In the genomic region with DNA sequence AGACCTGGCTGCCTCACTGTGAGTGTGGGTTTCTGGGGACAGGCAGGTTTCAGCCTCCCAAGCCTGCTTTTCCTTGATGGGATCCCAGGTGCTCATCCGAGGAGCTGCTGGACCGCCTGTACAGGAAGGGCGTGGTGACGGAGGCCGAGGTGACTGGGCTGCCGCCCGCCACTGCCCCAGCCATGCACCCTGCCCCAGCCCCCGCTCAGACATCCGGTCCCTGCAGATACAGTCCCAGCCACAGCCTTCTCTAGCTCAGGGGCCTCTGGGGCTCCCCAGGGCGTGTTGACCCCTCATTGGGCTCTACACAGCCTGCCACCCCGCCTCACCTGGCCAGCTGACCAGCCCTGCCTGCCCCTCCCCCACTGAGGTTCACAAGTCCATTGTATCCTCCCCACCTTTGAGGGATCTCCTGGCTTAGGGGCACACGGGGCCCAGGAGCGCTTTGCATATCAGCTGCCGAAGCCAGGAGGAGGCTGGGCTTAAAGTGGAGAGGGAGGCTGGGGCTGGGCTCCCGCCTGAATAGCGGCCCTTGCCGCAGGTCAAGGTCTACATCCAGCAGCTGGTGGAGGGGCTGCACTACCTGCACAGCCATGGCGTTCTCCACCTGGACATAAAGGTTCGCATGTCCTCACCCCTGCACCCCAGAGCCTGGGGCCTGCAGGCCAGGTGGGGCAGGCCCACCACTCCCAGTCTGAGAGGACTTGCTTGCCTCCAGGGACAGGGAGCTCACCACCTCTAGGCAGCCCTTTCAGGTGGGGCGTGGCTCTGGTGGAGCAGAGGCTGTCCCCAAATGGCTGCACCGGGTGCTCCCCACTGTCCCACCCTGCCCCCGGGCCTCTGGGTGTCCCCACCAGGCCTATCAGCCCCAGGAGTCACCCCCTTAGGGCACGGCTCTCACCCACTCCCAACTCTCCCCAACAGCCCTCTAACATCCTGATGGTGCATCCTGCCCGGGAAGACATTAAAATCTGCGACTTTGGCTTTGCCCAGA, we compare ENCODE assay signal across 1 cellular context.
TF ChIP-seq lines count a peak whose summit lies in the region.

No MANE protein-coding gene starts in this region.

TF ChIP-seq in K562, 482 proteins besides CTCF, POLR2A, EP300 and RAD21 (continued from another document and continues in another):
- TF ChIP-seq, protein P1, sequence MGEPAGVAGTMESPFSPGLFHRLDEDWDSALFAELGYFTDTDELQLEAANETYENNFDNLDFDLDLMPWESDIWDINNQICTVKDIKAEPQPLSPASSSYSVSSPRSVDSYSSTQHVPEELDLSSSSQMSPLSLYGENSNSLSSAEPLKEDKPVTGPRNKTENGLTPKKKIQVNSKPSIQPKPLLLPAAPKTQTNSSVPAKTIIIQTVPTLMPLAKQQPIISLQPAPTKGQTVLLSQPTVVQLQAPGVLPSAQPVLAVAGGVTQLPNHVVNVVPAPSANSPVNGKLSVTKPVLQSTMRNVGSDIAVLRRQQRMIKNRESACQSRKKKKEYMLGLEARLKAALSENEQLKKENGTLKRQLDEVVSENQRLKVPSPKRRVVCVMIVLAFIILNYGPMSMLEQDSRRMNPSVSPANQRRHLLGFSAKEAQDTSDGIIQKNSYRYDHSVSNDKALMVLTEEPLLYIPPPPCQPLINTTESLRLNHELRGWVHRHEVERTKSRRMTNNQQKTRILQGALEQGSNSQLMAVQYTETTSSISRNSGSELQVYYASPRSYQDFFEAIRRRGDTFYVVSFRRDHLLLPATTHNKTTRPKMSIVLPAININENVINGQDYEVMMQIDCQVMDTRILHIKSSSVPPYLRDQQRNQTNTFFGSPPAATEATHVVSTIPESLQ (CRISPR knock-in tag; IDR thresholded peaks at IDR 0.05): 0 out of 2 replicates have a peak, but pooled peaks have one; percentile 4
- TF ChIP-seq KLF1 (tag; IDR thresholded peaks at IDR 0.05) (peak; percentile 77; the same call in 1 of the 2 replicates), SMAD4 (CRISPR knock-in tag; conservative IDR thresholded peaks at IDR 0.05) (peak; percentile 98), CCAR2 (IDR thresholded peaks at IDR 0.05; ENCODE audit: low read depth, low read length) (no peak), RBFOX2 (IDR thresholded peaks at IDR 0.05; ENCODE audit: low read depth, low read length) (peak; percentile 84), ETS2 (tag; IDR thresholded peaks at IDR 0.05; ENCODE audit: borderline replicate concordance, poor library complexity, severe bottlenecking) (peak; percentile 81), ZEB2 (IDR thresholded peaks at IDR 0.05) (peak; percentile 92), CBFA2T2 (conservative IDR thresholded peaks at IDR 0.05) (peak; percentile 61), TRIM28 (IDR thresholded peaks at IDR 0.05) (peak; percentile 48; the same call in 1 of the 2 replicates), ELF2 (CRISPR knock-in tag; IDR thresholded peaks at IDR 0.05) (peak; percentile 41; the same call in 1 of the 2 replicates), ZNF174 (CRISPR knock-in tag; IDR thresholded peaks at IDR 0.05) (no peak), FOXA3 (CRISPR knock-in tag; conservative IDR thresholded peaks at IDR 0.05 in 1 of 2, IDR thresholded peaks at IDR 0.05 in 1 of 2) (peak in 1 of 2 experiments; percentile 24; a peak in 1 of 4 replicates), SRSF1 (IDR thresholded peaks at IDR 0.05; ENCODE audit: low read depth, low read length) (no peak), PHB (CRISPR knock-in tag; IDR thresholded peaks at IDR 0.05) (peak; percentile 82; the same call in 1 of the 2 replicates), GATAD2A (IDR thresholded peaks at IDR 0.05) (peak; percentile 96), HIVEP1 (CRISPR knock-in tag; IDR thresholded peaks at IDR 0.05) (0 out of 2 replicates have a peak, but pooled peaks have one; percentile 11), CBX1 (IDR thresholded peaks at IDR 0.05; ENCODE audit: low read depth) (peak; percentile 98), MXI1 (IDR thresholded peaks at IDR 0.05; ENCODE audit: low read depth, low read length) (no peak), ZNF311 (CRISPR knock-in tag; IDR thresholded peaks at IDR 0.05) (0 out of 2 replicates have a peak, but pooled peaks have one; percentile 46), ZNF584 (CRISPR knock-in tag; IDR thresholded peaks at IDR 0.05; ENCODE audit: low read depth) (peak; percentile 65; the same call in 1 of the 2 replicates), ZNF133 (CRISPR knock-in tag; IDR thresholded peaks at IDR 0.05) (0 out of 2 replicates have a peak, but pooled peaks have one; percentile 59), STAT5A (IDR thresholded peaks at IDR 0.05; ENCODE audit: borderline replicate concordance, low read length) (no peak), NR2F6 (CRISPR knock-in tag; IDR thresholded peaks at IDR 0.05) (peak; percentile 76; the same call in 1 of the 2 replicates), GTF2A2 (tag; IDR thresholded peaks at IDR 0.05) (0 out of 2 replicates have a peak, but pooled peaks have one; percentile 57), ARID1B (IDR thresholded peaks at IDR 0.05) (peak; percentile 82), HDAC1 (IDR thresholded peaks at IDR 0.05) (peak in 1 of 2 experiments; percentile 56; a peak in 2 of 4 replicates)
- TF ChIP-seq, protein P2, sequence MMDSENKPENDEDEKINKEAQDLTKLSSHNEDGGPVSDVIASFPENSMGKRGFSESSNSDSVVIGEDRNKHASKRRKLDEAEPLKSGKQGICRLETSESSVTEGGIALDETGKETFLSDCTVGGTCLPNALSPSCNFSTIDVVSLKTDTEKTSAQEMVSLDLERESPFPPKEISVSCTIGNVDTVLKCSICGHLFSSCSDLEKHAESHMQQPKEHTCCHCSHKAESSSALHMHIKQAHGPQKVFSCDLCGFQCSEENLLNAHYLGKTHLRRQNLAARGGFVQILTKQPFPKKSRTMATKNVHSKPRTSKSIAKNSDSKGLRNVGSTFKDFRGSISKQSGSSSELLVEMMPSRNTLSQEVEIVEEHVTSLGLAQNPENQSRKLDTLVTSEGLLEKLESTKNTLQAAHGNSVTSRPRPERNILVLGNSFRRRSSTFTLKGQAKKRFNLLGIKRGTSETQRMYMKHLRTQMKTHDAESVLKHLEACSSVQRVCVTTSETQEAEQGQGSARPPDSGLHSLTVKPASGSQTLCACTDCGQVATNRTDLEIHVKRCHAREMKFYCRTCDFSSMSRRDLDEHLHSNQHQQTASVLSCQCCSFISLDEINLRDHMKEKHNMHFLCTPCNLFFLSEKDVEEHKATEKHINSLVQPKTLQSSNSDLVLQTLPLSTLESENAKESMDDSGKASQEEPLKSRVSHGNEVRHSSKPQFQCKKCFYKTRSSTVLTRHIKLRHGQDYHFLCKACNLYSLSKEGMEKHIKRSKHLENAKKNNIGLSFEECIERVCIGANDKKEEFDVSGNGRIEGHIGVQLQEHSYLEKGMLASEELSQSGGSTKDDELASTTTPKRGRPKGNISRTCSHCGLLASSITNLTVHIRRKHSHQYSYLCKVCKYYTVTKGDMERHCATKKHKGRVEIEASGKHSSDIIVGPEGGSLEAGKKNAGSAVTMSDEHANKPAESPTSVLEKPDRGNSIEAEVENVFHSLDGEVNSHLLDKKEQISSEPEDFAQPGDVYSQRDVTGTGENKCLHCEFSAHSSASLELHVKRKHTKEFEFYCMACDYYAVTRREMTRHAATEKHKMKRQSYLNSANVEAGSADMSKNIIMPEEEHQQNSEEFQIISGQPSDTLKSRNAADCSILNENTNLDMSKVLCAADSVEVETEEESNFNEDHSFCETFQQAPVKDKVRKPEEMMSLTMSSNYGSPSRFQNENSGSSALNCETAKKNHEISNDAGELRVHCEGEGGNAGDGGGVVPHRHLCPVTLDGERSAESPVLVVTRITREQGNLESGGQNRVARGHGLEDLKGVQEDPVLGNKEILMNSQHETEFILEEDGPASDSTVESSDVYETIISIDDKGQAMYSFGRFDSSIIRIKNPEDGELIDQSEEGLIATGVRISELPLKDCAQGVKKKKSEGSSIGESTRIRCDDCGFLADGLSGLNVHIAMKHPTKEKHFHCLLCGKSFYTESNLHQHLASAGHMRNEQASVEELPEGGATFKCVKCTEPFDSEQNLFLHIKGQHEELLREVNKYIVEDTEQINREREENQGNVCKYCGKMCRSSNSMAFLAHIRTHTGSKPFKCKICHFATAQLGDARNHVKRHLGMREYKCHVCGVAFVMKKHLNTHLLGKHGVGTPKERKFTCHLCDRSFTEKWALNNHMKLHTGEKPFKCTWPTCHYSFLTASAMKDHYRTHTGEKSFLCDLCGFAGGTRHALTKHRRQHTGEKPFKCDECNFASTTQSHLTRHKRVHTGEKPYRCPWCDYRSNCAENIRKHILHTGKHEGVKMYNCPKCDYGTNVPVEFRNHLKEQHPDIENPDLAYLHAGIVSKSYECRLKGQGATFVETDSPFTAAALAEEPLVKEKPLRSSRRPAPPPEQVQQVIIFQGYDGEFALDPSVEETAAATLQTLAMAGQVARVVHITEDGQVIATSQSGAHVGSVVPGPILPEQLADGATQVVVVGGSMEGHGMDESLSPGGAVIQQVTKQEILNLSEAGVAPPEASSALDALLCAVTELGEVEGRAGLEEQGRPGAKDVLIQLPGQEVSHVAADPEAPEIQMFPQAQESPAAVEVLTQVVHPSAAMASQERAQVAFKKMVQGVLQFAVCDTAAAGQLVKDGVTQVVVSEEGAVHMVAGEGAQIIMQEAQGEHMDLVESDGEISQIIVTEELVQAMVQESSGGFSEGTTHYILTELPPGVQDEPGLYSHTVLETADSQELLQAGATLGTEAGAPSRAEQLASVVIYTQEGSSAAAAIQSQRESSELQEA (IDR thresholded peaks at IDR 0.05; ENCODE audit: low read depth): peak; percentile 88
- TF ChIP-seq, protein P3, sequence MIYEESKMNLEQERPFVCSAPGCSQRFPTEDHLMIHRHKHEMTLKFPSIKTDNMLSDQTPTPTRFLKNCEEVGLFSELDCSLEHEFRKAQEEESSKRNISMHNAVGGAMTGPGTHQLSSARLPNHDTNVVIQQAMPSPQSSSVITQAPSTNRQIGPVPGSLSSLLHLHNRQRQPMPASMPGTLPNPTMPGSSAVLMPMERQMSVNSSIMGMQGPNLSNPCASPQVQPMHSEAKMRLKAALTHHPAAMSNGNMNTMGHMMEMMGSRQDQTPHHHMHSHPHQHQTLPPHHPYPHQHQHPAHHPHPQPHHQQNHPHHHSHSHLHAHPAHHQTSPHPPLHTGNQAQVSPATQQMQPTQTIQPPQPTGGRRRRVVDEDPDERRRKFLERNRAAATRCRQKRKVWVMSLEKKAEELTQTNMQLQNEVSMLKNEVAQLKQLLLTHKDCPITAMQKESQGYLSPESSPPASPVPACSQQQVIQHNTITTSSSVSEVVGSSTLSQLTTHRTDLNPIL (CRISPR knock-in tag; IDR thresholded peaks at IDR 0.05): no peak
- TF ChIP-seq, protein P4, sequence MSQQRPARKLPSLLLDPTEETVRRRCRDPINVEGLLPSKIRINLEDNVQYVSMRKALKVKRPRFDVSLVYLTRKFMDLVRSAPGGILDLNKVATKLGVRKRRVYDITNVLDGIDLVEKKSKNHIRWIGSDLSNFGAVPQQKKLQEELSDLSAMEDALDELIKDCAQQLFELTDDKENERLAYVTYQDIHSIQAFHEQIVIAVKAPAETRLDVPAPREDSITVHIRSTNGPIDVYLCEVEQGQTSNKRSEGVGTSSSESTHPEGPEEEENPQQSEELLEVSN (IDR thresholded peaks at IDR 0.05; ENCODE audit: borderline replicate concordance in 1 of 2, extremely low read depth in 1 of 2, insufficient read depth in 1 of 2, insufficient read length in 1 of 2, low read depth in 1 of 2, low read length in 1 of 2, poor library complexity in 1 of 2, severe bottlenecking in 1 of 2): peak; percentile 3 to 63
- TF ChIP-seq, protein P5, sequence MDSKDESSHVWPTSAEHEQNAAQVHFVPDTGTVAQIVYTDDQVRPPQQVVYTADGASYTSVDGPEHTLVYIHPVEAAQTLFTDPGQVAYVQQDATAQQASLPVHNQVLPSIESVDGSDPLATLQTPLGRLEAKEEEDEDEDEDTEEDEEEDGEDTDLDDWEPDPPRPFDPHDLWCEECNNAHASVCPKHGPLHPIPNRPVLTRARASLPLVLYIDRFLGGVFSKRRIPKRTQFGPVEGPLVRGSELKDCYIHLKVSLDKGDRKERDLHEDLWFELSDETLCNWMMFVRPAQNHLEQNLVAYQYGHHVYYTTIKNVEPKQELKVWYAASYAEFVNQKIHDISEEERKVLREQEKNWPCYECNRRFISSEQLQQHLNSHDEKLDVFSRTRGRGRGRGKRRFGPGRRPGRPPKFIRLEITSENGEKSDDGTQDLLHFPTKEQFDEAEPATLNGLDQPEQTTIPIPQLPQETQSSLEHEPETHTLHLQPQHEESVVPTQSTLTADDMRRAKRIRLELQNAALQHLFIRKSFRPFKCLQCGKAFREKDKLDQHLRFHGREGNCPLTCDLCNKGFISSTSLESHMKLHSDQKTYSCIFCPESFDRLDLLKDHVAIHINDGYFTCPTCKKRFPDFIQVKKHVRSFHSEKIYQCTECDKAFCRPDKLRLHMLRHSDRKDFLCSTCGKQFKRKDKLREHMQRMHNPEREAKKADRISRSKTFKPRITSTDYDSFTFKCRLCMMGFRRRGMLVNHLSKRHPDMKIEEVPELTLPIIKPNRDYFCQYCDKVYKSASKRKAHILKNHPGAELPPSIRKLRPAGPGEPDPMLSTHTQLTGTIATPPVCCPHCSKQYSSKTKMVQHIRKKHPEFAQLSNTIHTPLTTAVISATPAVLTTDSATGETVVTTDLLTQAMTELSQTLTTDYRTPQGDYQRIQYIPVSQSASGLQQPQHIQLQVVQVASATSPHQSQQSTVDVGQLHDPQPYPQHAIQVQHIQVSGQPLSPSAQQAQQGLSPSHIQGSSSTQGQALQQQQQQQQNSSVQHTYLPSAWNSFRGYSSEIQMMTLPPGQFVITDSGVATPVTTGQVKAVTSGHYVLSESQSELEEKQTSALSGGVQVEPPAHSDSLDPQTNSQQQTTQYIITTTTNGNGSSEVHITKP (IDR thresholded peaks at IDR 0.05; ENCODE audit: partially characterized antibody): peak; percentile 40
- TF ChIP-seq, protein P6, sequence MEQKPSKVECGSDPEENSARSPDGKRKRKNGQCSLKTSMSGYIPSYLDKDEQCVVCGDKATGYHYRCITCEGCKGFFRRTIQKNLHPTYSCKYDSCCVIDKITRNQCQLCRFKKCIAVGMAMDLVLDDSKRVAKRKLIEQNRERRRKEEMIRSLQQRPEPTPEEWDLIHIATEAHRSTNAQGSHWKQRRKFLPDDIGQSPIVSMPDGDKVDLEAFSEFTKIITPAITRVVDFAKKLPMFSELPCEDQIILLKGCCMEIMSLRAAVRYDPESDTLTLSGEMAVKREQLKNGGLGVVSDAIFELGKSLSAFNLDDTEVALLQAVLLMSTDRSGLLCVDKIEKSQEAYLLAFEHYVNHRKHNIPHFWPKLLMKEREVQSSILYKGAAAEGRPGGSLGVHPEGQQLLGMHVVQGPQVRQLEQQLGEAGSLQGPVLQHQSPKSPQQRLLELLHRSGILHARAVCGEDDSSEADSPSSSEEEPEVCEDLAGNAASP (IDR thresholded peaks at IDR 0.05): no peak
- TF ChIP-seq, protein P7, sequence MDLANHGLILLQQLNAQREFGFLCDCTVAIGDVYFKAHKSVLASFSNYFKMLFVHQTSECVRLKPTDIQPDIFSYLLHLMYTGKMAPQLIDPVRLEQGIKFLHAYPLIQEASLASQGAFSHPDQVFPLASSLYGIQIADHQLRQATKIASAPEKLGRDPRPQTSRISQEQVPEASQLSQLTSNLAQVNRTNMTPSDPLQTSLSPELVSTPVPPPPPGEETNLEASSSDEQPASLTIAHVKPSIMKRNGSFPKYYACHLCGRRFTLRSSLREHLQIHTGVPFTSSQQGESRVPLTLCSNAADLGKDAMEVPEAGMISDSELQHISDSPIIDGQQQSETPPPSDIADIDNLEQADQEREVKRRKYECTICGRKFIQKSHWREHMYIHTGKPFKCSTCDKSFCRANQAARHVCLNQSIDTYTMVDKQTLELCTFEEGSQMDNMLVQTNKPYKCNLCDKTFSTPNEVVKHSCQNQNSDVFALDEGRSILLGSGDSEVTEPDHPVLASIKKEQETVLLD (IDR thresholded peaks at IDR 0.05): peak; percentile 89; the same call in 1 of the 2 replicates
- TF ChIP-seq, protein P8, sequence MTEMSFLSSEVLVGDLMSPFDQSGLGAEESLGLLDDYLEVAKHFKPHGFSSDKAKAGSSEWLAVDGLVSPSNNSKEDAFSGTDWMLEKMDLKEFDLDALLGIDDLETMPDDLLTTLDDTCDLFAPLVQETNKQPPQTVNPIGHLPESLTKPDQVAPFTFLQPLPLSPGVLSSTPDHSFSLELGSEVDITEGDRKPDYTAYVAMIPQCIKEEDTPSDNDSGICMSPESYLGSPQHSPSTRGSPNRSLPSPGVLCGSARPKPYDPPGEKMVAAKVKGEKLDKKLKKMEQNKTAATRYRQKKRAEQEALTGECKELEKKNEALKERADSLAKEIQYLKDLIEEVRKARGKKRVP (CRISPR knock-in tag; IDR thresholded peaks at IDR 0.05): peak; percentile 62; the same call in 1 of the 2 replicates
